ENCODE assay signal across 1 cellular context in the genomic region with DNA sequence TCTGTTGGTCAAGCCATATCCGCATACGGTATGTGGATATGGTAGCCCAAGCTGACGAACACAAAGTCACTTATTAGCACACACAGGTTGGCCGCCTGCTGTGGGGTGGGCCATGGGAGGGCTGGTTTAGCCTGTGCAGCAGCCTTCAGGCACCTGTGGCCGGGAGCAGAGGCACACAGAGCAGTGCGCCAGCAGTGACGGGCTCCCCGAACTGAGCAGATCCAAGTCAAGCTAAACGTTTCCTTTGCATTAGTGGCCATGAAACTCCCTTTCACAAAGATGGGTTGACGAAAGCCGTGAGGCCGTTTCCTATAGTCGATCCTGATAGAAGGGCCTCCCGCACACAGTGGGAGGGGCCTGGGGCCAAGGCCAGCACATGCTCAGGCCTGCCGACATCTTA.
TF ChIP-seq lines count a peak whose summit lies in the region.

No MANE protein-coding gene starts in this region.

TF ChIP-seq in H1, 55 proteins besides CTCF, POLR2A, EP300 and RAD21:
- TF ChIP-seq SIX5 (IDR thresholded peaks at IDR 0.05; ENCODE audit: low read depth, low read length) (no peak), KDM4A (IDR thresholded peaks at IDR 0.05; ENCODE audit: low read depth, low read length, severe bottlenecking) (no peak), SIRT6 (IDR thresholded peaks at IDR 0.05; ENCODE audit: low read length) (no peak)
TF ChIP-seq in H1: peak in this region for 0.
